ENCODE assay signal across 8 cellular contexts in genomic region chr11:47406896-47407745, GRCh38. TPM values are rescaled to one million over a fixed set of nuclear protein-coding genes. Genes with fewer than 3 reads are reported as not detected.
A peak's percentile ranks its signal among the peaks of the same experiment; 100 is the strongest.
DNase-seq lines count a peak whose midpoint lies in the region; TF ChIP-seq lines count a peak whose summit lies in the region.

No MANE protein-coding gene starts in this region.

- peak overlapping the region; percentile 83 for H2AFZ ChIP-seq in PC-9

- H3K36me3 Mint-ChIP-seq in osteocyte (ENCODE audit: unreplicated experiment), result no peaks in the 10 kb centered on the region

- no TSS peak for BruUV-seq in PC-9 (replicated peaks; lab: Mats Ljungman, UMichigan)

- no peaks in the 10 kb centered on the region for H3K9me3 ChIP-seq in PC-9 (ENCODE audit: insufficient read depth, low read depth)

- CTCF ChIA-PET in PC-9 (lab: Charles Lee), result no interaction called here

- H3F3A ChIP-seq in PC-9 (ENCODE audit: insufficient read depth, low read depth), result peaks cover 34% of the 10 kb centered on the region

- H3K79me2 ChIP-seq in PC-9 (ENCODE audit: low read depth), result no peaks in the 10 kb centered on the region

- intact Hi-C loops in PC-9 (cut with micrococcal nuclease; ENCODE audit: unreplicated experiment), result loop anchor here (5.0 kb wide), 2 partner anchors 150 to 160 kb away; partner anchors contain the start of genes NR1H3 and PTPMT1

- H3K9me3 Mint-ChIP-seq in osteocyte (ENCODE audit: unreplicated experiment), result no peaks in the 10 kb centered on the region

- H3K27me3 Mint-ChIP-seq in osteocyte (ENCODE audit: unreplicated experiment), result no peaks in the 10 kb centered on the region

- H3K27ac ChIP-seq in PC-9, result peak overlapping the region; percentile 71
- H3K27ac ChIP-seq in epithelial cell of prostate, result peak overlapping the region; percentile 97

- no peaks in the 10 kb centered on the region for H3K36me3 ChIP-seq in PC-9 (ENCODE audit: low read depth)

- H3K27me3 ChIP-seq in PC-9 (ENCODE audit: insufficient read depth, low read depth), result no peaks in the 10 kb centered on the region

- peaks cover 20% of the 10 kb centered on the region for H3K4me1 Mint-ChIP-seq in osteocyte (ENCODE audit: unreplicated experiment)

- no peaks in the 10 kb centered on the region for H3K9me2 ChIP-seq in PC-9 (ENCODE audit: insufficient read depth)

- TF ChIP-seq CTCF in PC-9 (conservative IDR thresholded peaks at IDR 0.05), result no peak
- no peak for TF ChIP-seq CTCF in osteocyte (IDR thresholded peaks at IDR 0.05)

- peaks cover 28% of the 10 kb centered on the region for H3K4me1 ChIP-seq in PC-9 (replicated peaks; ENCODE audit: insufficient read depth)

- peak overlapping the region; percentile 84 for H3K4me3 Mint-ChIP-seq in osteocyte (ENCODE audit: unreplicated experiment)

- POLR2A ChIA-PET in PC-9 (lab: Charles Lee; ENCODE audit: unreplicated experiment), result interaction anchor here (0.7 kb wide), 1 partner anchor 19 kb away, joined by 3 read pairs; no protein-coding TSS in a partner anchor

- peak overlapping the region; percentile 96 for H3K27ac Mint-ChIP-seq in osteocyte (ENCODE audit: unreplicated experiment)

- DNase-seq in GF-D8 (lab: John Stamatoyannopoulos, UW) (peak; percentile 24), PC-9 (peak in 1 of 2 experiments; percentile 33), epithelial cell of prostate (ENCODE audit: low read depth, low spot score) (no peak), osteocyte (ENCODE audit: extremely low spot score, unreplicated experiment) (no peak), NCI-H1092 treated with DMSO at 0.1 percent for 48 hours (lab: John Stamatoyannopoulos, UW) (no peak), HuH-7 (ENCODE audit: low spot score) (no peak), NCI-H524 (lab: John Stamatoyannopoulos, UW) (no peak)
- no peak for DNase-seq in activated CD4-positive, alpha-beta T cell treated with anti-CD3 and anti-CD28 coated beads for 1 hour

- H3K4me3 ChIP-seq in PC-9, result peak overlapping the region; percentile 59

- H3K4me2 ChIP-seq in PC-9, result peak overlapping the region; percentile 80

- H4K20me1 ChIP-seq in PC-9 (ENCODE audit: insufficient read depth), result no peaks in the 10 kb centered on the region; the same call in 1 of the 2 replicates

RNA-seq across cellular contexts. Expression of gene SLC39A13, which starts 1.3 kb away (rescaled TPM):
- total RNA-seq in PC-9 (2021) (28.8 and 32.3 TPM in 2 replicates), osteocyte (95.4 and 98.7 TPM in 2 replicates)

RNA-seq across cellular contexts. Expression of gene PSMC3, which starts 19.1 kb away (rescaled TPM):
- 160 and 222 TPM in 2 replicates for total RNA-seq in PC-9 (2021)
- total RNA-seq in osteocyte, result 123 and 126 TPM in 2 replicates

RNA-seq across cellular contexts. Expression of gene SPI1, which starts 28.8 kb away (rescaled TPM):
- total RNA-seq in PC-9 (2021), result not detected in 2 replicates
- not detected in 2 replicates for total RNA-seq in osteocyte

RNA-seq across cellular contexts. Expression of gene RAPSN, which starts 41.8 kb away (rescaled TPM):
- 5.4 and 7.3 TPM in 2 replicates for total RNA-seq in PC-9 (2021)
- total RNA-seq in osteocyte, result 0.24 and 0.42 TPM in 2 replicates

RNA-seq across cellular contexts. Expression of gene MYBPC3, which starts 54.6 kb away (rescaled TPM):
- total RNA-seq in PC-9 (2021), result not detected in 2 replicates
- total RNA-seq in osteocyte, result not detected in 2 replicates
